Comparison of ENCODE assay signal across 18 cellular contexts in the genomic region with DNA sequence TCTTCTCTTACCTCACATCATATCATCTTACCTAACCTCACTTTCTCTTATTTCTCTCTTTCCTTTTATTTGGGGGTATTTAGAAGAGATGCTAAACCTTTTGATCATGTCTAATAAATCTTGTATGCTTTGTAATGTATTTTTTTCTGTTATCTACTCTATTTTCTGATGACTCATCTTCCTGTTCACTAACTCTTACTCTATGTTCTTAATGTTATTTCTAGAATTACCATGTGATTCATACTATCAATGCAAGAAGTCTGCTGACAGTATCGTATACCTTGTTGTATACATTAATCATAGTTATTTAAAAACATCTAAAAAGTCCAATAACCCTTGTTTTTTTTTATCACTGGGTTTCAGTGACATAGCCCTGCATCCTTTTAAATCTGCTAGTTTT.
DNase-seq lines count a peak whose midpoint lies in the region; ATAC-seq and TF ChIP-seq lines count a peak whose summit lies in the region.
"Had no signal": no experiment of that assay in that cellular context is flagged by ENCODE, and none has a peak within 500 bp of the region (broad histone marks: within the 10 kb centered on the region; RNA-seq: fewer than 3 reads in every experiment).

No MANE protein-coding gene starts in this region.

- TF ChIP-seq CTCF in HCT116 (IDR thresholded peaks at IDR 0.05 in 2 of 3, conservative IDR thresholded peaks at IDR 0.05 in 1 of 3; ENCODE audit: borderline replicate concordance in 1 of 3, insufficient read depth in 1 of 3, low read depth in 2 of 3, low read length in 2 of 3) (no peak), SK-N-SH (IDR thresholded peaks at IDR 0.05) (no peak), fibroblast of mammary gland (conservative IDR thresholded peaks at IDR 0.05; ENCODE audit: control insufficient read depth, insufficient read depth, low read depth, low read length) (no peak), thyroid gland (IDR thresholded peaks at IDR 0.05) (no peak)

- H3K9me2 ChIP-seq in HCT116 (ENCODE audit: insufficient read depth) = no peaks in the 10 kb centered on the region
- no peaks in the 10 kb centered on the region for H3K9me2 ChIP-seq in SK-N-SH

- H3K9me3 ChIP-seq in HCT116 (ENCODE audit: control insufficient read depth in 1 of 2, insufficient read depth in 1 of 2, low read depth in 1 of 2, low read length in 2 of 2) (no peaks in the 10 kb centered on the region), SK-N-SH (no peaks in the 10 kb centered on the region), skeletal muscle satellite cell (replicated peaks; ENCODE audit: low read length) (no peaks in the 10 kb centered on the region), thyroid gland (no peaks in the 10 kb centered on the region)
- H3K9me3 ChIP-seq: BLaER1 treated with 17β-estradiol and CSF1 and Interleukin-3, amounts not matched to agents 10 nM and 100 nM; heart left ventricle; spleen had no signal

- no peak overlapping the region for H3K4me3 ChIP-seq in HCT116 (replicated peaks in 1 of 2; ENCODE audit: low read depth in 1 of 2, low read length in 2 of 2)
- no peak overlapping the region for H3K4me3 ChIP-seq in SK-N-SH (ENCODE audit: low read depth in 2 of 2, low read length in 1 of 2)
- H3K4me3 ChIP-seq in fibroblast of mammary gland (ENCODE audit: control insufficient read depth, low read depth, low read length) = no peak overlapping the region
- no peak overlapping the region for H3K4me3 ChIP-seq in skeletal muscle satellite cell (ENCODE audit: low read length)
- no peak overlapping the region for H3K4me3 ChIP-seq in thyroid gland (replicated peaks in 1 of 3)
- H3K4me3 ChIP-seq: BLaER1 treated with 17β-estradiol and CSF1 and Interleukin-3, amounts not matched to agents 10 nM and 100 nM; GM23248; heart left ventricle; spleen had no signal

- peak overlapping the region; percentile 58 for H2AFZ ChIP-seq in HCT116 (ENCODE audit: low read depth, low read length, poor library complexity, severe bottlenecking)
- H2AFZ ChIP-seq in SK-N-SH (ENCODE audit: low read depth) = no peak overlapping the region
- H2AFZ ChIP-seq: GM23248 had no signal

- no peak for TF ChIP-seq RAD21 in HCT116 (IDR thresholded peaks at IDR 0.05; ENCODE audit: low read depth)
- no peak for TF ChIP-seq RAD21 in SK-N-SH (IDR thresholded peaks at IDR 0.05; ENCODE audit: low read length)

- H3F3A ChIP-seq in SK-N-SH (replicated peaks; ENCODE audit: insufficient read depth) = peaks cover 15% of the 10 kb centered on the region

- RAD21 ChIA-PET in HCT116 (lab: Charles Lee; ENCODE audit: low non-redundant PET in 1 of 2, low total read pairs in 2 of 2, uncharacterized antibody in 2 of 2, unreplicated experiment in 2 of 2) = interaction anchor here in 1 of 2 experiments (0.5 kb wide), 1 partner anchor 723 kb away, joined by 5 read pairs; no protein-coding TSS in a partner anchor

- H3K4me2 ChIP-seq in HCT116 (ENCODE audit: low read length) (peak overlapping the region; percentile 6; the same call in 1 of the 2 replicates), SK-N-SH (peak overlapping the region; percentile 13; the same call in 1 of the 2 replicates), skeletal muscle satellite cell (ENCODE audit: low read length) (peak overlapping the region; percentile 55)
- H3K4me2 ChIP-seq: BLaER1 treated with 17β-estradiol and CSF1 and Interleukin-3, amounts not matched to agents 10 nM and 100 nM had no signal

- H3K27me3 ChIP-seq in HCT116 (ENCODE audit: insufficient read depth, low read length) (no peaks in the 10 kb centered on the region), SK-N-SH (ENCODE audit: insufficient read depth) (no peaks in the 10 kb centered on the region), skeletal muscle satellite cell (ENCODE audit: control insufficient read depth, insufficient read depth, low read length) (no peaks in the 10 kb centered on the region), thyroid gland (no peaks in the 10 kb centered on the region)
- H3K27me3 ChIP-seq: BLaER1 treated with 17β-estradiol and CSF1 and Interleukin-3, amounts not matched to agents 10 nM and 100 nM; heart left ventricle; spleen had no signal

- ATAC-seq in HCT116 = no peak
- no peak for ATAC-seq in HG03159 (IDR thresholded peaks at IDR 0.05; ENCODE audit: unreplicated experiment)
- ATAC-seq: heart left ventricle; naive thymus-derived CD8-positive, alpha-beta T cell had no signal

- no peaks in the 10 kb centered on the region for H3K79me2 ChIP-seq in HCT116 (ENCODE audit: insufficient read depth, low read length)
- no peaks in the 10 kb centered on the region for H3K79me2 ChIP-seq in SK-N-SH (ENCODE audit: insufficient read depth)

- no peaks in the 10 kb centered on the region for H4K20me1 ChIP-seq in HCT116 (ENCODE audit: insufficient read depth)
- no peaks in the 10 kb centered on the region for H4K20me1 ChIP-seq in SK-N-SH (ENCODE audit: insufficient read depth)
- H4K20me1 ChIP-seq: BLaER1 treated with 17β-estradiol and CSF1 and Interleukin-3, amounts not matched to agents 10 nM and 100 nM had no signal

- peaks cover 0 to 6% of the 10 kb centered on the region in 2 experiments; a peak in 2 of 4 replicates for H3K4me1 ChIP-seq in HCT116 (ENCODE audit: control insufficient read depth in 1 of 2, insufficient read depth in 2 of 2, low read length in 2 of 2)
- H3K4me1 ChIP-seq in SK-N-SH (ENCODE audit: control insufficient read depth in 1 of 2, insufficient read depth in 2 of 2, low read depth in 1 of 2, low read length in 1 of 2) = peaks cover 3 to 4% of the 10 kb centered on the region in 2 experiments; a peak in 3 of 4 replicates
- H3K4me1 ChIP-seq in skeletal muscle satellite cell (ENCODE audit: control insufficient read depth, insufficient read depth, low read length) = peaks cover 17% of the 10 kb centered on the region
- H3K4me1 ChIP-seq in thyroid gland = no peaks in the 10 kb centered on the region
- H3K4me1 ChIP-seq: heart left ventricle, spleen had no signal

- CTCF ChIA-PET in HCT116 (lab: Charles Lee) (no interaction called here), SK-N-SH (lab: Yijun Ruan, JAX) (interaction anchor here (0.6 to 1.5 kb wide), 2 partner anchors 9 to 22 kb away, joined by 3 to 4 read pairs; no protein-coding TSS in a partner anchor)

- TF ChIP-seq POLR2A in HCT116 (IDR thresholded peaks at IDR 0.05; ENCODE audit: borderline replicate concordance, extremely low read depth, insufficient read depth, insufficient read length) (no peak), thyroid gland (IDR thresholded peaks at IDR 0.05) (no peak)

- DNase-seq in HCT116 (ENCODE audit: low read depth, low spot score) (no peak), SK-N-SH (no peak), fibroblast of mammary gland (ENCODE audit: low read depth) (peak; percentile 32), thyroid gland (no peak), NCI-H446 (lab: John Stamatoyannopoulos, UW) (no peak)
- DNase-seq: activated CD4-positive, alpha-beta T cell treated with anti-CD3 and anti-CD28 coated beads, Interleukin-2, amount 50 U/mL, for 4 hours; activated naive CD4-positive, alpha-beta T cell treated with anti-CD3 and anti-CD28 coated beads, Interleukin-2, amount 50 U/mL, for 16 hours; DMS 273 treated with DMSO at 0.1 percent for 48 hours; GM23248; heart left ventricle; naive thymus-derived CD8-positive, alpha-beta T cell; NCI-H1930; SHP77; spleen had no signal

- TF ChIP-seq EP300 in SK-N-SH (IDR thresholded peaks at IDR 0.05; ENCODE audit: borderline replicate concordance in 1 of 2, low read depth in 1 of 2, low read length in 1 of 2) = peak in 1 of 2 experiments; percentile 65; a peak in 1 of 4 replicates

- no peak overlapping the region for H3K9ac ChIP-seq in HCT116 (ENCODE audit: low read length)
- H3K9ac ChIP-seq in SK-N-SH = no peak overlapping the region
- no peak overlapping the region for H3K9ac ChIP-seq in skeletal muscle satellite cell (ENCODE audit: low read depth, low read length)
- H3K9ac ChIP-seq: BLaER1 treated with 17β-estradiol and CSF1 and Interleukin-3, amounts not matched to agents 10 nM and 100 nM; GM23248 had no signal

- BruUV-seq in HCT116 (replicated peaks; lab: Mats Ljungman, UMichigan) = no TSS peak

- no peak overlapping the region for H3K27ac ChIP-seq in HCT116 (ENCODE audit: low read depth, low read length)
- peak overlapping the region in 1 of 2 experiments; percentile 53; a peak in 1 of 4 replicates for H3K27ac ChIP-seq in SK-N-SH (ENCODE audit: low read depth in 2 of 2, low read length in 1 of 2)
- no peak overlapping the region for H3K27ac ChIP-seq in thyroid gland
- H3K27ac ChIP-seq: BLaER1 treated with 17β-estradiol and CSF1 and Interleukin-3, amounts not matched to agents 10 nM and 100 nM; epithelial cell of prostate; GM23248; heart left ventricle; spleen had no signal

- intact Hi-C loops in HCT116 (cut with micrococcal nuclease) (no loop called here), thyroid gland (cut with DNase I) (no loop called here)

- H3K36me3 ChIP-seq in HCT116 (ENCODE audit: control insufficient read depth in 1 of 2, insufficient read depth in 2 of 2, low read length in 2 of 2) (no peaks in the 10 kb centered on the region), SK-N-SH (replicated peaks in 1 of 2; ENCODE audit: control insufficient read depth in 1 of 2, insufficient read depth in 2 of 2, low read length in 1 of 2) (no peaks in the 10 kb centered on the region), skeletal muscle satellite cell (ENCODE audit: insufficient read depth, low read length) (no peaks in the 10 kb centered on the region), thyroid gland (no peaks in the 10 kb centered on the region)
- H3K36me3 ChIP-seq: BLaER1 treated with 17β-estradiol and CSF1 and Interleukin-3, amounts not matched to agents 10 nM and 100 nM; heart left ventricle; spleen had no signal

- WGBS in SK-N-SH (ENCODE audit: low lambda C conversion rate) = 8% methylated on average over 1 of the region's 1 CpG
- WGBS in thyroid gland, 2 donors = 84 to 85% methylated on average over 1 of the region's 1 CpG

- POLR2A ChIA-PET in HCT116 (lab: Charles Lee) (no interaction called here), SK-N-SH (lab: Yijun Ruan, JAX) (no interaction called here)

TF ChIP-seq in HCT116, 20 proteins besides CTCF, POLR2A, EP300 and RAD21 (continues in another document):
- TF ChIP-seq JUND (IDR thresholded peaks at IDR 0.05) = no peak
- TF ChIP-seq EZH2 (IDR thresholded peaks at IDR 0.05) = no peak

TF ChIP-seq in SK-N-SH, 30 proteins besides CTCF, POLR2A, EP300 and RAD21 (continues in another document):
- peak; percentile 56 for TF ChIP-seq TCF12 (IDR thresholded peaks at IDR 0.05)
- no peak for TF ChIP-seq FOXM1 (IDR thresholded peaks at IDR 0.05; ENCODE audit: low read depth)
- no peak for TF ChIP-seq FOXJ3 (CRISPR knock-in tag; IDR thresholded peaks at IDR 0.05)
- TF ChIP-seq NFIC (IDR thresholded peaks at IDR 0.05; ENCODE audit: borderline replicate concordance) = peak; percentile 14; the same call in 1 of the 2 replicates
- peak; percentile 84 for TF ChIP-seq JUND (IDR thresholded peaks at IDR 0.05)
